In genomic region chr7:19747740-19748339, GRCh38 we compare ENCODE assay signal across 8 cellular contexts. TPM values are rescaled to one million over a fixed set of nuclear protein-coding genes. Genes with fewer than 3 reads are reported as not detected.
DNase-seq lines count a peak whose midpoint lies in the region; ATAC-seq and TF ChIP-seq lines count a peak whose summit lies in the region.

No MANE protein-coding gene starts in this region.

- H2BK5ac ChIP-seq in H9 (ENCODE audit: insufficient read length, low read length) (no peak overlapping the region), mesenchymal stem cell (ENCODE audit: low read depth, low read length, poor library complexity, severe bottlenecking) (no peak overlapping the region)

- no peaks in the 10 kb centered on the region for H4K20me1 ChIP-seq in H9 (ENCODE audit: control insufficient read depth, insufficient read depth, insufficient read length)

- H3K4me1 ChIP-seq in Caco-2 (no peaks in the 10 kb centered on the region; the same call in 1 of the 2 replicates), H9 (ENCODE audit: insufficient read depth, low read length) (no peaks in the 10 kb centered on the region), mesenchymal stem cell (ENCODE audit: control insufficient read depth, insufficient read depth, low read depth, low read length) (no peaks in the 10 kb centered on the region)

- H3K4me1 Mint-ChIP-seq in Caco-2 (ENCODE audit: low read depth, unreplicated experiment) (peaks cover 14% of the 10 kb centered on the region), H9 (no peaks in the 10 kb centered on the region), brain (peaks cover 21% of the 10 kb centered on the region)
- H3K4me1 Mint-ChIP-seq in activated CD8-positive, alpha-beta memory T cell treated with anti-CD3 and anti-CD28 coated beads, Interleukin-2, amount 10 ng/mL, durations not matched to agents 7 days and 5 days: no peaks in the 10 kb centered on the region

- H2BK15ac ChIP-seq in H9 (ENCODE audit: low read depth, low read length) (no peak overlapping the region), mesenchymal stem cell (ENCODE audit: low read depth, poor library complexity, severe bottlenecking) (no peak overlapping the region)

- H3K4me3 ChIP-seq in Caco-2 (ENCODE audit: low read depth, low read length): no peak overlapping the region
- H3K4me3 ChIP-seq in mesenchymal stem cell (ENCODE audit: insufficient read depth in 1 of 2, low read depth in 1 of 2, low read length in 2 of 2): no peak overlapping the region

- no peak overlapping the region for H3K56ac ChIP-seq in H9 (ENCODE audit: insufficient read length, low read depth, low read length)

- H3K9ac ChIP-seq in H9 (ENCODE audit: extremely low read depth, insufficient read length, low read length) (no peak overlapping the region), mesenchymal stem cell (ENCODE audit: low read length) (peak overlapping the region; percentile 16)

- H2AK5ac ChIP-seq in H9 (ENCODE audit: insufficient read length, low read length) (no peak overlapping the region), mesenchymal stem cell (ENCODE audit: low read length, severe bottlenecking) (no peak overlapping the region)

- CTCF ChIA-PET in Caco-2 (lab: Charles Lee): interaction anchor here (0.6 to 1.9 kb wide), 15 partner anchors 34 to 850 kb away, joined by 3 to 44 read pairs (median 4); no protein-coding TSS in a partner anchor
- CTCF ChIA-PET in activated CD8-positive, alpha-beta memory T cell treated with anti-CD3 and anti-CD28 coated beads, Interleukin-2, amount 10 ng/mL, durations not matched to agents 7 days and 5 days (lab: Charles Lee): interaction anchor here (0.5 to 2.2 kb wide), 7 partner anchors 11 to 850 kb away, joined by 3 to 9 read pairs (median 4); partner anchors contain the start of genes POLR1F and TMEM196

- no peak overlapping the region for H3K23ac ChIP-seq in H9 (ENCODE audit: insufficient read length, low read depth, low read length)
- H3K23ac ChIP-seq in mesenchymal stem cell (ENCODE audit: low read length in 2 of 2): no peak overlapping the region

- H3K36me3 Mint-ChIP-seq in Caco-2 (ENCODE audit: insufficient read depth, unreplicated experiment) (no peaks in the 10 kb centered on the region), H9 (ENCODE audit: insufficient read depth in 1 of 3, low read depth in 3 of 3) (no peaks in the 10 kb centered on the region), brain (no peaks in the 10 kb centered on the region)
- H3K36me3 Mint-ChIP-seq in activated CD8-positive, alpha-beta memory T cell treated with anti-CD3 and anti-CD28 coated beads, Interleukin-2, amount 10 ng/mL, durations not matched to agents 7 days and 5 days: no peaks in the 10 kb centered on the region

- H3T11ph ChIP-seq in H9 (ENCODE audit: low read length): no peak overlapping the region

- H3K4me2 ChIP-seq in H9 (ENCODE audit: insufficient read depth, insufficient read length, low read length): no peak overlapping the region
- H3K4me2 ChIP-seq in mesenchymal stem cell (ENCODE audit: low read length, poor library complexity, severe bottlenecking): no peak overlapping the region

- H3K4ac ChIP-seq in H9 (ENCODE audit: low read depth, low read length) (no peak overlapping the region), mesenchymal stem cell (ENCODE audit: low read depth in 1 of 2, low read length in 2 of 2) (no peak overlapping the region)

- H3K9me3 Mint-ChIP-seq in Caco-2 (ENCODE audit: unreplicated experiment) (peaks cover under 1% of the 10 kb centered on the region), H9 (no peaks in the 10 kb centered on the region), brain (no peaks in the 10 kb centered on the region)
- H3K9me3 Mint-ChIP-seq in activated CD8-positive, alpha-beta memory T cell treated with anti-CD3 and anti-CD28 coated beads, Interleukin-2, amount 10 ng/mL, durations not matched to agents 7 days and 5 days (ENCODE audit: low read depth): no peaks in the 10 kb centered on the region

- H3K14ac ChIP-seq in H9 (ENCODE audit: insufficient read depth, low read length) (no peak overlapping the region), mesenchymal stem cell (ENCODE audit: low read length in 2 of 2) (no peak overlapping the region)

- H2BK12ac ChIP-seq in H9 (ENCODE audit: insufficient read length, low read depth, low read length) (no peak overlapping the region), mesenchymal stem cell (ENCODE audit: low read length in 2 of 2) (no peak overlapping the region)

- POLR2A ChIA-PET in Caco-2 (lab: Charles Lee): interaction anchor here (0.6 to 0.7 kb wide), 2 partner anchors 252 to 360 kb away, joined by 3 read pairs; no protein-coding TSS in a partner anchor

- no peak overlapping the region for H2AFZ ChIP-seq in H9 (ENCODE audit: low read length)
- no peak overlapping the region for H2AFZ ChIP-seq in mesenchymal stem cell (ENCODE audit: low read depth, low read length)

- H3K4me3 Mint-ChIP-seq in Caco-2 (ENCODE audit: unreplicated experiment): no peak overlapping the region
- no peak overlapping the region for H3K4me3 Mint-ChIP-seq in H9
- no peak overlapping the region for H3K4me3 Mint-ChIP-seq in brain
- no peak overlapping the region for H3K4me3 Mint-ChIP-seq in activated CD8-positive, alpha-beta memory T cell treated with anti-CD3 and anti-CD28 coated beads, Interleukin-2, amount 10 ng/mL, durations not matched to agents 7 days and 5 days

- H4K91ac ChIP-seq in H9 (ENCODE audit: insufficient read length, low read depth, low read length) (no peak overlapping the region), mesenchymal stem cell (ENCODE audit: low read length) (no peak overlapping the region)

- no peak for ATAC-seq in GM21576 (IDR thresholded peaks at IDR 0.05; ENCODE audit: unreplicated experiment)
- no peak for ATAC-seq in activated CD8-positive, alpha-beta memory T cell treated with anti-CD3 and anti-CD28 coated beads, Interleukin-2, amount 10 ng/mL, durations not matched to agents 7 days and 5 days

- H3K18ac ChIP-seq in H9 (ENCODE audit: insufficient read length, low read depth, low read length) (no peak overlapping the region), mesenchymal stem cell (ENCODE audit: low read depth in 1 of 2, low read length in 2 of 2) (no peak overlapping the region)

- H4K8ac ChIP-seq in H9 (replicated peaks; ENCODE audit: insufficient read length, low read depth, low read length): no peak overlapping the region
- no peak overlapping the region for H4K8ac ChIP-seq in mesenchymal stem cell (ENCODE audit: low read length)

- no peaks in the 10 kb centered on the region for H3K79me1 ChIP-seq in H9 (ENCODE audit: insufficient read depth, low read depth, low read length, poor library complexity, severe bottlenecking)
- H3K79me1 ChIP-seq in mesenchymal stem cell (replicated peaks; ENCODE audit: low read length, poor library complexity, severe bottlenecking): no peaks in the 10 kb centered on the region

- intact Hi-C loops in Caco-2 (cut with micrococcal nuclease; ENCODE audit: unreplicated experiment): loop anchor here (1.0 to 5.0 kb wide), 10 partner anchors 35 to 850 kb away; partner anchors contain the start of gene POLR1F

- no peaks in the 10 kb centered on the region for H3K27me3 Mint-ChIP-seq in Caco-2 (ENCODE audit: insufficient read depth, unreplicated experiment)
- H3K27me3 Mint-ChIP-seq in H9 (ENCODE audit: low read depth): no peaks in the 10 kb centered on the region
- peaks cover 7% of the 10 kb centered on the region for H3K27me3 Mint-ChIP-seq in brain
- peaks cover 10% of the 10 kb centered on the region for H3K27me3 Mint-ChIP-seq in activated CD8-positive, alpha-beta memory T cell treated with anti-CD3 and anti-CD28 coated beads, Interleukin-2, amount 10 ng/mL, durations not matched to agents 7 days and 5 days

- H3K27ac ChIP-seq in H9 (ENCODE audit: insufficient read length, low read depth, low read length) (no peak overlapping the region), mesenchymal stem cell (ENCODE audit: low read length, poor library complexity, severe bottlenecking) (no peak overlapping the region)

- no TSS peak for BruUV-seq in Caco-2 (replicated peaks; lab: Mats Ljungman, UMichigan)

- no peak overlapping the region for H2BK20ac ChIP-seq in H9 (ENCODE audit: low read depth, low read length, poor library complexity, severe bottlenecking)

- H3K36me3 ChIP-seq in Caco-2 (ENCODE audit: control insufficient read depth, insufficient read depth, low read length) (no peaks in the 10 kb centered on the region), mesenchymal stem cell (ENCODE audit: control insufficient read depth in 1 of 2, insufficient read depth in 2 of 2, low read depth in 1 of 2, low read length in 2 of 2) (no peaks in the 10 kb centered on the region)

- no peaks in the 10 kb centered on the region for H3K23me2 ChIP-seq in H9 (ENCODE audit: insufficient read length, low read depth, low read length, poor library complexity, severe bottlenecking)

- DNase-seq in Caco-2 (peak in 1 of 2 experiments; percentile 42), H9 (no peak), NCI-H345 (lab: John Stamatoyannopoulos, UW) (peak; percentile 51), mesenchymal stem cell (peak; percentile 48), mucosa of gallbladder (ENCODE audit: low spot score) (no peak)
- no peak for DNase-seq in activated CD8-positive, alpha-beta memory T cell treated with anti-CD3 and anti-CD28 coated beads, Interleukin-2, amount 10 ng/mL, durations not matched to agents 7 days and 5 days

- no CpG with 5 or more reads among the region's 4 CpGs for WGBS in H9 (ENCODE audit: extremely low coverage, insufficient read length, low lambda C conversion rate)
- 46% methylated on average over 1 of the region's 4 CpGs for WGBS in mesenchymal stem cell

- peak; percentile 45 to 51 for TF ChIP-seq CTCF in Caco-2 (IDR thresholded peaks at IDR 0.05; ENCODE audit: insufficient read depth in 1 of 2, low read depth in 1 of 2, low read length in 1 of 2, severe bottlenecking in 1 of 2, unreplicated experiment in 1 of 2)
- TF ChIP-seq CTCF in H9 (conservative IDR thresholded peaks at IDR 0.05): peak; percentile 80
- peak; percentile 86 to 88 for TF ChIP-seq CTCF in brain (conservative IDR thresholded peaks at IDR 0.05)

- H3K27ac Mint-ChIP-seq in Caco-2 (ENCODE audit: unreplicated experiment) (no peak overlapping the region), H9 (no peak overlapping the region), brain (no peak overlapping the region)
- H3K27ac Mint-ChIP-seq in activated CD8-positive, alpha-beta memory T cell treated with anti-CD3 and anti-CD28 coated beads, Interleukin-2, amount 10 ng/mL, durations not matched to agents 7 days and 5 days: no peak overlapping the region

- no peaks in the 10 kb centered on the region for H3K79me2 ChIP-seq in H9 (ENCODE audit: insufficient read depth, low read length)

- H2BK120ac ChIP-seq in H9 (ENCODE audit: low read depth, low read length, poor library complexity, severe bottlenecking) (no peak overlapping the region), mesenchymal stem cell (ENCODE audit: low read depth, low read length) (no peak overlapping the region)

- no peak overlapping the region for H4K5ac ChIP-seq in H9 (ENCODE audit: insufficient read length, low read depth, low read length)

- no peaks in the 10 kb centered on the region for H3K9me3 ChIP-seq in Caco-2
- no peaks in the 10 kb centered on the region for H3K9me3 ChIP-seq in H9 (ENCODE audit: control insufficient read depth, low read depth, low read length)
- no peaks in the 10 kb centered on the region for H3K9me3 ChIP-seq in mesenchymal stem cell (ENCODE audit: control insufficient read depth, low read length)

- no peaks in the 10 kb centered on the region for H3K27me3 ChIP-seq in Caco-2 (replicated peaks; ENCODE audit: control insufficient read depth, insufficient read depth, low read length)
- no peaks in the 10 kb centered on the region for H3K27me3 ChIP-seq in H9 (ENCODE audit: insufficient read depth, low read length)
- H3K27me3 ChIP-seq in mesenchymal stem cell (ENCODE audit: control insufficient read depth in 1 of 2, insufficient read depth in 1 of 2, low read length in 2 of 2): no peaks in the 10 kb centered on the region

RNA-seq across cellular contexts. Expression of gene TMEM196, which starts 25.6 kb away (rescaled TPM):
- total RNA-seq in Caco-2 (2022) (not detected in 2 replicates), H9 (2021) (not detected in 2 replicates), mucosa of gallbladder (not detected)
- 0.27 TPM for polyA plus RNA-seq in brain (ENCODE audit: insufficient read depth, low read depth, low replicate concordance)
- 0.06 TPM for polyA plus RNA-seq in mesenchymal stem cell (2013, experiment 1 of 2)
- polyA plus RNA-seq in mesenchymal stem cell (2013, experiment 2 of 2): not detected
- total RNA-seq in activated CD8-positive, alpha-beta memory T cell treated with anti-CD3 and anti-CD28 coated beads, Interleukin-2, amount 10 ng/mL, durations not matched to agents 7 days and 5 days: not detected

RNA-seq across cellular contexts. Expression of gene POLR1F, which starts 39.0 kb away (rescaled TPM):
- total RNA-seq in Caco-2 (2022): 15.6 and 21.6 TPM in 2 replicates
- total RNA-seq in H9 (2021): 24.9 and 26.5 TPM in 2 replicates
- 2.6 TPM for polyA plus RNA-seq in brain (ENCODE audit: insufficient read depth, low read depth, low replicate concordance)
- 17.3 TPM for polyA plus RNA-seq in mesenchymal stem cell (2013, experiment 1 of 2)
- 20.0 TPM for polyA plus RNA-seq in mesenchymal stem cell (2013, experiment 2 of 2)
- total RNA-seq in activated CD8-positive, alpha-beta memory T cell treated with anti-CD3 and anti-CD28 coated beads, Interleukin-2, amount 10 ng/mL, durations not matched to agents 7 days and 5 days: 10 to 100 TPM; 18.5 to 27.9 TPM
- total RNA-seq in mucosa of gallbladder: 7.3 TPM

Comparison
In these comparisons a context has a peak if more than half of its experiments do, and no peak if none do; other contexts are left out.
1. DNase-seq: peak in NCI-H345 (single experiment) and mesenchymal stem cell (single experiment); none in H9 (single experiment), activated CD8-positive, alpha-beta memory T cell treated with anti-CD3 and anti-CD28 coated beads, Interleukin-2, amount 10 ng/mL, durations not matched to agents 7 days and 5 days (single experiment) and mucosa of gallbladder (single experiment).
2. Peak in every context shown above with its lines, with median percentiles within 50 percentile points of each other: CTCF ChIP-seq.